Comparison of ENCODE assay signal across 8 cellular contexts in genomic region chr13:67230243-67230773, GRCh38. TPM values are rescaled to one million over a fixed set of nuclear protein-coding genes. Genes with fewer than 3 reads are reported as not detected.
DNase-seq lines count a peak whose midpoint lies in the region; ATAC-seq, FAIRE-seq and TF ChIP-seq lines count a peak whose summit lies in the region.

PCDH9 (minus strand) TSS chr13:67230336; CDS start chr13:67228440, 1,896 bp downstream.

- no peak for FAIRE-seq in GM12892 (lab: Jason Lieb, UNC)

- peak; percentile 96 for ATAC-seq in HG02870 (IDR thresholded peaks at IDR 0.05; ENCODE audit: unreplicated experiment)

- DNase-seq in GM12892 (ENCODE audit: insufficient read length) (peak; percentile 52), NCI-H1694 (lab: John Stamatoyannopoulos, UW) (peak; percentile 91), T-helper 22 cell (ENCODE audit: low read depth) (peak; percentile 50), astrocyte of the hippocampus (ENCODE audit: low read depth, low spot score) (peak; percentile 99), hippocampal formation (lab: John Stamatoyannopoulos, UW) (peak; percentile 97 to 99), renal cortical epithelial cell (ENCODE audit: low read depth) (peak; percentile 85), vagina (ENCODE audit: extremely low spot score in 2 of 2) (peak in 1 of 2 donors; percentile 96)

- peak within 1 kb of the TSS; percentile 83 for H3K27ac ChIP-seq in vagina

- H3K4me3 ChIP-seq in vagina = peak within 1 kb of the TSS; percentile 68

- intact Hi-C loops in vagina (cut with DNase I) = no loop called here

- no peaks in the 10 kb centered on the region for H3K27me3 ChIP-seq in vagina

- H3K4me1 ChIP-seq in vagina = peaks cover 14% of the 10 kb centered on the region

- no peak for TF ChIP-seq POLR2A in GM12892 (IDR thresholded peaks at IDR 0.05; ENCODE audit: low read depth, low read length)
- peak in 1 of 2 donors; percentile 80 for TF ChIP-seq POLR2A in vagina (IDR thresholded peaks at IDR 0.05)

- no peaks in the 10 kb centered on the region for H3K36me3 ChIP-seq in vagina

- no peaks in the 10 kb centered on the region for H3K9me3 ChIP-seq in vagina

- TF ChIP-seq CTCF in vagina (IDR thresholded peaks at IDR 0.05) = no peak

RNA-seq across cellular contexts. Expression of gene PCDH9, which starts in this region (rescaled TPM):
- polyA plus RNA-seq in GM12892 (2012; ENCODE audit: missing spikeins) = not detected
- total RNA-seq in renal cortical epithelial cell = 0.52 and 4.6 TPM in 2 replicates
- total RNA-seq in vagina = 3.7 TPM
